Comparison of ENCODE assay signal across 31 cellular contexts in genomic region chr15:68849477-68849876, GRCh38.
"Had no signal": no experiment of that assay in that cellular context is flagged by ENCODE, and none has a peak within 500 bp of the region (broad histone marks: within the 10 kb centered on the region; RNA-seq: fewer than 3 reads in every experiment).

No MANE protein-coding gene starts in this region.

- H3K27ac Mint-ChIP-seq: activated CD8-positive, alpha-beta T cell treated with anti-CD3 and anti-CD28 coated beads, Interleukin-2, amount 10 ng/mL, durations not matched to agents 7 days and 5 days; activated naive CD4-positive, alpha-beta T cell treated with anti-CD3 and anti-CD28 coated beads, Interleukin-2, amount 50 U/mL, for 24 hours; activated naive CD8-positive, alpha-beta T cell treated with anti-CD3 and anti-CD28 coated beads, Interleukin-2, amount 10 ng/mL, durations not matched to agents 7 days and 5 days; activated T-cell treated with anti-CD3 and anti-CD28 coated beads, Interleukin-2, amount 50 U/mL, for 24 hours; activated T-helper 2 cell treated with anti-CD3 and anti-CD28 coated beads, Interferon-gamma antibody, Interleukin-2, Interleukin-4, amounts not matched to agents 10 μg/mL and 5 μg/mL and 100 μg/mL, durations not matched to agents 14 hours and 24 hours and 36 hours; T-cell; T-helper 17 cell had no signal

- H3K9me3 Mint-ChIP-seq: activated naive CD4-positive, alpha-beta T cell treated with anti-CD3 and anti-CD28 coated beads, Interleukin-2, amount 50 U/mL, for 24 hours; activated naive CD8-positive, alpha-beta T cell treated with anti-CD3 and anti-CD28 coated beads, Interleukin-2, amount 10 ng/mL, durations not matched to agents 7 days and 5 days; activated T-cell treated with anti-CD3 and anti-CD28 coated beads, Interleukin-2, amount 50 U/mL, for 24 hours; activated T-helper 2 cell treated with anti-CD3 and anti-CD28 coated beads, Interferon-gamma antibody, Interleukin-2, Interleukin-4, amounts not matched to agents 10 μg/mL and 5 μg/mL and 100 μg/mL, durations not matched to agents 14 hours and 24 hours and 36 hours; T-cell had no signal

- H3K4me3 Mint-ChIP-seq: activated CD8-positive, alpha-beta T cell treated with anti-CD3 and anti-CD28 coated beads, Interleukin-2, amount 10 ng/mL, durations not matched to agents 7 days and 5 days; activated naive CD4-positive, alpha-beta T cell treated with anti-CD3 and anti-CD28 coated beads, Interleukin-2, amount 50 U/mL, for 24 hours; activated naive CD8-positive, alpha-beta T cell treated with anti-CD3 and anti-CD28 coated beads, Interleukin-2, amount 10 ng/mL, durations not matched to agents 7 days and 5 days; activated T-cell treated with anti-CD3 and anti-CD28 coated beads, Interleukin-2, amount 50 U/mL, for 24 hours; T-cell; T-helper 17 cell had no signal

- DNase-seq: activated CD4-positive, alpha-beta T cell treated with anti-CD3 and anti-CD28 coated beads for 1 hour; activated CD4-positive, alpha-beta T cell treated with anti-CD3 and anti-CD28 coated beads for 48 hours; activated CD4-positive, alpha-beta T cell treated with anti-CD3 and anti-CD28 coated beads, Interleukin-2, amount 50 U/mL, for 48 hours; activated CD4-positive, CD25-positive, alpha-beta regulatory T cell; activated CD8-positive, alpha-beta T cell treated with anti-CD3 and anti-CD28 coated beads, Interleukin-2, amount 10 ng/mL, durations not matched to agents 7 days and 5 days; activated gamma-delta T cell; activated naive CD4-positive, alpha-beta T cell treated with Interleukin-2 at 50 U/mL for 16 hours; activated naive CD8-positive, alpha-beta T cell treated with anti-CD3 and anti-CD28 coated beads, Interleukin-2, amount 10 ng/mL, durations not matched to agents 7 days and 5 days; activated T-cell treated with anti-CD3 and anti-CD28 coated beads, Interleukin-2, amount 50 U/mL, for 24 hours; amygdala; caudate nucleus; cerebellar nuclear complex; Kasumi-1; KBM-7; MM.1S; MV-4-11; NCI-H1092; NCI-H1436 treated with DMSO at 0.1 percent for 48 hours; NCI-H1694 treated with DMSO at 0.1 percent for 48 hours; NCI-H2029; NCI-H345; NCI-H524 treated with DMSO at 0.1 percent for 48 hours; SHP77; SJCRH30; T-cell; T-helper 17 cell had no signal

- H3K9me3 ChIP-seq: ascending aorta, SJCRH30 had no signal

- H3K27ac ChIP-seq: ascending aorta, SJCRH30, SK-N-MC, VCaP had no signal

- H3K4me1 ChIP-seq: ascending aorta had no signal

- H3K36me3 ChIP-seq: ascending aorta, SJCRH30 had no signal

- H3K36me3 Mint-ChIP-seq: activated naive CD4-positive, alpha-beta T cell treated with anti-CD3 and anti-CD28 coated beads, Interleukin-2, amount 50 U/mL, for 24 hours; activated naive CD8-positive, alpha-beta T cell treated with anti-CD3 and anti-CD28 coated beads, Interleukin-2, amount 10 ng/mL, durations not matched to agents 7 days and 5 days; T-cell had no signal

- H3K27me3 ChIP-seq: ascending aorta, SJCRH30 had no signal

- H3K4me3 ChIP-seq: ascending aorta, SJCRH30, SK-N-MC had no signal
